ENCODE assay signal across 21 cellular contexts in the genomic region with DNA sequence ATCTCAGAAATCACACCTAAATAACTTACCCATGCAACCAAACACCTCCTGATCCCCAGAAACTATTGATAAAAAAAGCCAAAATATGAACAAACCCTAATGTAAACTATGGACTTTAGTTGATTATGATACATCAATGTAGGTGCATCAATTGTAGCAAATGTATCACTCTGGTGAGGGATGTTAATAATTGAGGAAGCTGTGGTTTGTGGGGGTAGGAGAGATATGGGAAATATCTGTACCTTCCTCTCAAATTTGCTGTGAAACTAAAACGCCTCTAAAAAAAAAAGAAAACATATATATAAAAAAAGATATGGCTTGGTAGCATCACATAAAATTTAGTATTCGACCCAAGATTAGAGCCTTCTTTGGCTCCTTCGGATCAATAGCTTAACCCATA.
DNase-seq lines count a peak whose midpoint lies in the region; ATAC-seq and TF ChIP-seq lines count a peak whose summit lies in the region.
"Had no signal": no experiment of that assay in that cellular context is flagged by ENCODE, and none has a peak within 500 bp of the region (broad histone marks: within the 10 kb centered on the region; RNA-seq: fewer than 3 reads in every experiment).

No MANE protein-coding gene starts in this region.

- peaks cover 25 to 27% of the 10 kb centered on the region in 2 donors for H3K4me1 Mint-ChIP-seq in natural killer cell treated with Interleukin-12 subunit alpha and Interleukin-12 subunit beta and Interleukin-15 and Interleukin-18, amount 100 ng/mL, for 72 hours (ENCODE audit: low read depth in 2 of 2)
- H3K4me1 Mint-ChIP-seq: B cell had no signal

- no peak overlapping the region for H3K4me3 ChIP-seq in OCI-LY3 (ENCODE audit: low read length)

- H3K27ac ChIP-seq in OCI-LY3 (ENCODE audit: low read length): peak overlapping the region; percentile 93; the same call in 1 of the 2 replicates
- H3K27ac ChIP-seq in foreskin keratinocyte: peak overlapping the region; percentile 99
- H3K27ac ChIP-seq: KMS-11 had no signal

- H3K79me2 ChIP-seq in OCI-LY3 (ENCODE audit: low read length): no peaks in the 10 kb centered on the region

- H3K9me3 Mint-ChIP-seq in natural killer cell treated with Interleukin-12 subunit alpha and Interleukin-12 subunit beta and Interleukin-15 and Interleukin-18, amount 100 ng/mL, for 72 hours: no peaks in the 10 kb centered on the region

- no peak for TF ChIP-seq CTCF in OCI-LY3 (IDR thresholded peaks at IDR 0.05; ENCODE audit: low read depth, low read length)
- TF ChIP-seq CTCF in foreskin keratinocyte (conservative IDR thresholded peaks at IDR 0.05): no peak

- no peak overlapping the region for H3K27ac Mint-ChIP-seq in natural killer cell treated with Interleukin-12 subunit alpha and Interleukin-12 subunit beta and Interleukin-15 and Interleukin-18, amount 100 ng/mL, for 72 hours
- H3K27ac Mint-ChIP-seq: B cell; CD4-positive, CD25-positive, alpha-beta regulatory T cell; T-helper 1 cell treated with Interleukin-12 subunit alpha and Interleukin-12 subunit beta and Interleukin-4 antibody, amounts not matched to agents 30 μg/mL and 1 μg/mL, for 36 hours had no signal

- peaks cover 7% of the 10 kb centered on the region for H3K36me3 Mint-ChIP-seq in natural killer cell treated with Interleukin-12 subunit alpha and Interleukin-12 subunit beta and Interleukin-15 and Interleukin-18, amount 100 ng/mL, for 72 hours
- H3K36me3 Mint-ChIP-seq: CD4-positive, CD25-positive, alpha-beta regulatory T cell had no signal

- no peak overlapping the region for H2AFZ ChIP-seq in OCI-LY3 (ENCODE audit: low read depth, low read length)

- H3K9me3 ChIP-seq in OCI-LY3 (ENCODE audit: insufficient read depth, low read length): peaks cover 14% of the 10 kb centered on the region

- H3K27me3 ChIP-seq in OCI-LY3 (ENCODE audit: low read depth, low read length) (no peaks in the 10 kb centered on the region), foreskin keratinocyte (no peaks in the 10 kb centered on the region)

- 0 out of 2 replicates have a peak overlapping the region, but pooled peaks have one; percentile 14 for H3K4me2 ChIP-seq in OCI-LY3 (ENCODE audit: low read length)
- H3K4me2 ChIP-seq: KMS-11 had no signal

- peak; percentile 67 for DNase-seq in CD1c-positive myeloid dendritic cell (ENCODE audit: extremely low spot score)
- peak; percentile 66 for DNase-seq in MV-4-11 (lab: John Stamatoyannopoulos, UW)
- no peak for DNase-seq in foreskin keratinocyte
- DNase-seq in NCI-H2227 (lab: John Stamatoyannopoulos, UW; ENCODE audit: unreplicated experiment): no peak
- no peak for DNase-seq in natural killer cell treated with Interleukin-12 subunit alpha and Interleukin-12 subunit beta and Interleukin-15 and Interleukin-18, amount 100 ng/mL, for 72 hours (ENCODE audit: low spot score)
- DNase-seq: DMS79; NCI-H1092 treated with DMSO at 0.1 percent for 48 hours; NCI-H1436 treated with DMSO at 0.1 percent for 48 hours; NCI-H1930; NCI-H345; NCI-H524; NCI-H774; NK-92 treated with Interleukin-12 subunit alpha and Interleukin-12 subunit beta, amount 100 ng/mL, for 24 hours had no signal

- peaks cover 25% of the 10 kb centered on the region for H3K36me3 ChIP-seq in OCI-LY3 (replicated peaks; ENCODE audit: low read depth, low read length)

- H3K4me1 ChIP-seq in OCI-LY3 (ENCODE audit: low read length): peaks cover 33% of the 10 kb centered on the region
- H3K4me1 ChIP-seq in foreskin keratinocyte: peaks cover 26% of the 10 kb centered on the region

- no peaks in the 10 kb centered on the region for H4K20me1 ChIP-seq in OCI-LY3 (ENCODE audit: insufficient read depth, low read length)

- H3K4me3 Mint-ChIP-seq in natural killer cell treated with Interleukin-12 subunit alpha and Interleukin-12 subunit beta and Interleukin-15 and Interleukin-18, amount 100 ng/mL, for 72 hours: no peak overlapping the region
- H3K4me3 Mint-ChIP-seq: B cell; CD4-positive, CD25-positive, alpha-beta regulatory T cell; T-helper 1 cell treated with Interleukin-12 subunit alpha and Interleukin-12 subunit beta and Interleukin-4 antibody, amounts not matched to agents 30 μg/mL and 1 μg/mL, for 36 hours had no signal

- peaks cover 0 to 7% of the 10 kb centered on the region in 2 donors for H3K27me3 Mint-ChIP-seq in natural killer cell treated with Interleukin-12 subunit alpha and Interleukin-12 subunit beta and Interleukin-15 and Interleukin-18, amount 100 ng/mL, for 72 hours

- no peak for ATAC-seq in foreskin keratinocyte
- no peak for ATAC-seq in natural killer cell treated with Interleukin-12 subunit alpha and Interleukin-12 subunit beta and Interleukin-15 and Interleukin-18, amount 100 ng/mL, for 72 hours
- no peak for ATAC-seq in activated CD4-positive, CD25-positive, alpha-beta regulatory T cell treated with anti-CD3 and anti-CD28 coated beads, Interleukin-2, amount 50 U/mL, for 24 hours
- ATAC-seq: HCT116, Panc1 had no signal

- no peak overlapping the region for H3K9ac ChIP-seq in OCI-LY3 (ENCODE audit: low read length)
- H3K9ac ChIP-seq: KMS-11 had no signal

Comparison
In these comparisons a context has a peak if more than half of its experiments do, and no peak if none do; other contexts are left out.
1. DNase-seq: peak in CD1c-positive myeloid dendritic cell (single experiment) and MV-4-11 (single experiment); none in foreskin keratinocyte (0 of 2), NCI-H2227 (single experiment) and natural killer cell treated with Interleukin-12 subunit alpha and Interleukin-12 subunit beta and Interleukin-15 and Interleukin-18, amount 100 ng/mL, for 72 hours (single experiment).